In the genomic region with DNA sequence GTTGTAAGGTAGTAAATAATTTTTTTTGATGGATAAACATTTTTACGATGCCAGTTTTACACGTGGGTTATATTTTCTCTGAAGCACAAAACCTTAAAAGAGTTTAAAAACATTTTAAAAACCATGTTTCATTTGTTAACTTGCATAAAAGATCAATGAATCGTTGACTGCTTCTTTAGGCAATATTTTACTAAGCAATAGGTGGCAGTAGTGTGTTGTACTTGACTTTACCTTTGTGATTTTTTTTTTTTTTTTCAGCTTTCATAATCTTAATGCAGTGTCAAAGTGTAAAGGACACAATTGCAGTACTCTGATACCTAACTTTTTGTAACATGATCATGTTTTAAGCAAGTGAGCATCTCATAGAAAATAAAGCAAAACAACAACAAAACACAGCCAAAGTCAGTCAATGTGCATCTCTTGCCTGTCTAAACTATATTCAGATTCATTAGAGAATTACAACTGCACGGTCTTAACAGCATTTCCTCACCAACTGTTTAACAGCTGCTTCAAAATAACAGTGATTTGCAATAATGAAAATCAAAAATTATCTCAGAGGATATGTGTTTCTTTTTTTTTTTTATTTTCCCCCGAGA, we compare ENCODE assay signal across 10 cellular contexts. TPM values are rescaled to one million over a fixed set of nuclear protein-coding genes. Genes with fewer than 3 reads are reported as not detected.
A peak's percentile ranks its signal among the peaks of the same experiment; 100 is the strongest.
DNase-seq lines count a peak whose midpoint lies in the region; ATAC-seq and TF ChIP-seq lines count a peak whose summit lies in the region.
"Had no signal": no experiment of that assay in that cellular context is flagged by ENCODE, and none has a peak within 500 bp of the region (broad histone marks: within the 10 kb centered on the region; RNA-seq: fewer than 3 reads in every experiment).

No MANE protein-coding gene starts in this region.

- intact Hi-C loops in IMR-90 (cut with micrococcal nuclease) = loop anchor here (1.0 to 5.0 kb wide), 4 partner anchors 474 to 780 kb away; no protein-coding TSS in a partner anchor
- intact Hi-C loops in uterus (cut with DNase I; ENCODE audit: low total_unique reads) = no loop called here

- ATAC-seq in IMR-90 (ENCODE audit: low read depth) (peak; percentile 54; the same call in 1 of the 2 replicates), RWPE2 (ENCODE audit: low read depth) (no peak), GM19455 (IDR thresholded peaks at IDR 0.05; ENCODE audit: unreplicated experiment) (no peak)

- H2BK15ac ChIP-seq in IMR-90 (ENCODE audit: low read depth, low read length) = no peak overlapping the region

- no CpG with 5 or more reads among the region's 5 CpGs for WGBS in IMR-90 (ENCODE audit: extremely low coverage in 2 of 2, insufficient read length in 1 of 2), 2 experiments
- WGBS in suprapubic skin = 53% methylated on average over 5 of the region's 5 CpGs

- H3K4ac ChIP-seq in IMR-90 (ENCODE audit: low read depth, low read length) = no peak overlapping the region

- no peak overlapping the region for H4K5ac ChIP-seq in IMR-90 (ENCODE audit: low read depth, low read length)

- H3K9me3 ChIP-seq in IMR-90 (ENCODE audit: control insufficient read depth, insufficient read depth, low read length) (no peaks in the 10 kb centered on the region), RWPE2 (ENCODE audit: severe bottlenecking) (no peaks in the 10 kb centered on the region), uterus (no peaks in the 10 kb centered on the region), suprapubic skin (peaks cover 7% of the 10 kb centered on the region)

- no peak overlapping the region for H3K4me3 ChIP-seq in IMR-90 (ENCODE audit: insufficient read depth, low read depth, low read length)
- no peak overlapping the region for H3K4me3 ChIP-seq in RWPE2 (ENCODE audit: severe bottlenecking)
- no peak overlapping the region for H3K4me3 ChIP-seq in uterus
- no peak overlapping the region for H3K4me3 ChIP-seq in suprapubic skin
- H3K4me3 ChIP-seq: BLaER1 treated with 17β-estradiol and CSF1 and Interleukin-3, amounts not matched to agents 10 nM and 100 nM had no signal

- DNase-seq in NCI-H2107 treated with DMSO at 0.1 percent for 48 hours (lab: John Stamatoyannopoulos, UW; ENCODE audit: unreplicated experiment) (peak; percentile 23), NCI-H2107 (lab: John Stamatoyannopoulos, UW) (no peak), IMR-90 (peak; percentile 22), RWPE2 (ENCODE audit: low spot score) (no peak), germinal center (ENCODE audit: low spot score) (peak; percentile 3), uterus (no peak), suprapubic skin (ENCODE audit: low spot score in 2 of 2) (no peak)

- H2BK5ac ChIP-seq in IMR-90 (ENCODE audit: low read depth, low read length, poor library complexity, severe bottlenecking) = no peak overlapping the region

- no peak overlapping the region for H2AK5ac ChIP-seq in IMR-90 (ENCODE audit: low read depth, low read length)

- H3K36me3 ChIP-seq in IMR-90 (ENCODE audit: control insufficient read depth, insufficient read depth, low read length) = no peaks in the 10 kb centered on the region
- H3K36me3 ChIP-seq in RWPE2 (ENCODE audit: low read depth) = peaks cover 3% of the 10 kb centered on the region; the same call in 1 of the 2 replicates
- H3K36me3 ChIP-seq in uterus = no peaks in the 10 kb centered on the region
- H3K36me3 ChIP-seq in suprapubic skin = peaks cover 6% of the 10 kb centered on the region

- peak; percentile 77 for TF ChIP-seq RAD21 in IMR-90 (IDR thresholded peaks at IDR 0.05; ENCODE audit: low read length)

- no peaks in the 10 kb centered on the region for H3K9me1 ChIP-seq in IMR-90 (ENCODE audit: insufficient read depth, low read length)

- no peaks in the 10 kb centered on the region; a peak in 2 of 4 replicates for H3K79me1 ChIP-seq in IMR-90 (ENCODE audit: low read depth in 1 of 2, low read length in 2 of 2)

- no peak for TF ChIP-seq EP300 in suprapubic skin (IDR thresholded peaks at IDR 0.05)

- no peaks in the 10 kb centered on the region for H3K27me3 ChIP-seq in IMR-90 (ENCODE audit: control insufficient read depth, insufficient read depth, low read length)
- H3K27me3 ChIP-seq in RWPE2 (ENCODE audit: insufficient read depth, poor library complexity, severe bottlenecking) = no peaks in the 10 kb centered on the region
- H3K27me3 ChIP-seq in uterus = no peaks in the 10 kb centered on the region
- no peaks in the 10 kb centered on the region for H3K27me3 ChIP-seq in suprapubic skin
- H3K27me3 ChIP-seq: BLaER1 treated with 17β-estradiol and CSF1 and Interleukin-3, amounts not matched to agents 10 nM and 100 nM had no signal

- dilution Hi-C loops in IMR-90 (cut with HindIII; ENCODE audit: low sequenced_read_pairs, unreplicated experiment) = no loop called here

- no peak overlapping the region for H3K9ac ChIP-seq in IMR-90 (ENCODE audit: low read depth, low read length)
- H3K9ac ChIP-seq: BLaER1 treated with 17β-estradiol and CSF1 and Interleukin-3, amounts not matched to agents 10 nM and 100 nM had no signal

- H3K56ac ChIP-seq in IMR-90 (ENCODE audit: extremely low read depth, insufficient read depth, low read length) = no peak overlapping the region

- H4K20me1 ChIP-seq in IMR-90 (ENCODE audit: insufficient read depth, low read length) = no peaks in the 10 kb centered on the region

- TF ChIP-seq POLR2A in IMR-90 (IDR thresholded peaks at IDR 0.05; ENCODE audit: low read depth, low read length) (no peak), uterus (IDR thresholded peaks at IDR 0.05) (no peak), suprapubic skin (IDR thresholded peaks at IDR 0.05) (no peak)

- H3K4me2 ChIP-seq in IMR-90 (ENCODE audit: low read depth, low read length) = no peak overlapping the region
- H3K4me2 ChIP-seq: BLaER1 treated with 17β-estradiol and CSF1 and Interleukin-3, amounts not matched to agents 10 nM and 100 nM had no signal

- BruUV-seq in IMR-90 (replicated peaks; lab: Mats Ljungman, UMichigan) = no TSS peak

- H3K4me1 ChIP-seq in IMR-90 (ENCODE audit: control insufficient read depth, insufficient read depth, low read length) = no peaks in the 10 kb centered on the region
- H3K4me1 ChIP-seq in RWPE2 (ENCODE audit: insufficient read depth, poor library complexity, severe bottlenecking) = no peaks in the 10 kb centered on the region
- no peaks in the 10 kb centered on the region for H3K4me1 ChIP-seq in uterus
- no peaks in the 10 kb centered on the region for H3K4me1 ChIP-seq in suprapubic skin

- H2AK9ac ChIP-seq in IMR-90 (replicated peaks; ENCODE audit: low read depth, low read length, poor library complexity) = no peak overlapping the region

- H2BK120ac ChIP-seq in IMR-90 (ENCODE audit: low read depth, low read length) = no peak overlapping the region

- CTCF ChIA-PET in IMR-90 (lab: Yijun Ruan, JAX) = interaction anchor here (0.5 to 1.2 kb wide), 6 partner anchors 18 to 600 kb away, joined by 3 to 4 read pairs (median 3); no protein-coding TSS in a partner anchor

- H3K27ac ChIP-seq in IMR-90 (ENCODE audit: insufficient read depth, low read length) (no peak overlapping the region), RWPE2 (ENCODE audit: poor library complexity, severe bottlenecking) (no peak overlapping the region), uterus (no peak overlapping the region), suprapubic skin (no peak overlapping the region)
- H3K27ac ChIP-seq: BLaER1 treated with 17β-estradiol and CSF1 and Interleukin-3, amounts not matched to agents 10 nM and 100 nM had no signal

- H2BK20ac ChIP-seq in IMR-90 (ENCODE audit: low read depth, low read length) = no peak overlapping the region

- no peak overlapping the region for H3K18ac ChIP-seq in IMR-90 (ENCODE audit: low read depth, low read length)

- H4K8ac ChIP-seq in IMR-90 (ENCODE audit: low read depth in 2 of 2, low read length in 2 of 2) = no peak overlapping the region

- H2AFZ ChIP-seq in IMR-90 (replicated peaks; ENCODE audit: low read length, poor library complexity) = no peak overlapping the region

- in situ Hi-C loops in IMR-90 (cut with MboI; ENCODE audit: low sequenced_read_pairs) = loop anchor here (10.0 kb wide), 1 partner anchor 477 kb away; no protein-coding TSS in a partner anchor

- H3K23ac ChIP-seq in IMR-90 (ENCODE audit: low read depth, low read length) = no peak overlapping the region

- POLR2A ChIA-PET in IMR-90 (lab: Charles Lee; ENCODE audit: unreplicated experiment) = no interaction called here

- peak; percentile 74 for TF ChIP-seq CTCF in IMR-90 (conservative IDR thresholded peaks at IDR 0.05; ENCODE audit: low read depth, low read length)
- peak; percentile 80 for TF ChIP-seq CTCF in RWPE2 (IDR thresholded peaks at IDR 0.05; ENCODE audit: poor library complexity, severe bottlenecking)
- peak; percentile 21 to 30 (median 27) for TF ChIP-seq CTCF in uterus (IDR thresholded peaks at IDR 0.05)
- TF ChIP-seq CTCF in suprapubic skin (IDR thresholded peaks at IDR 0.05) = peak in 1 of 2 donors; percentile 7

- no peak overlapping the region for H3K14ac ChIP-seq in IMR-90 (replicated peaks; ENCODE audit: low read depth, low read length)

- H4K91ac ChIP-seq in IMR-90 (ENCODE audit: insufficient read depth, low read depth, low read length) = no peak overlapping the region

TF ChIP-seq in IMR-90, 13 proteins besides CTCF, POLR2A, EP300 and RAD21:
- TF ChIP-seq FOS (IDR thresholded peaks at IDR 0.05; ENCODE audit: low read depth, low read length) = no peak
- TF ChIP-seq MXI1 (IDR thresholded peaks at IDR 0.05; ENCODE audit: borderline replicate concordance, low read depth, low read length) = no peak
- TF ChIP-seq SMC3 (IDR thresholded peaks at IDR 0.05; ENCODE audit: low read depth, low read length) = peak; percentile 70; the same call in 1 of the 2 replicates
- TF ChIP-seq CEBPB (IDR thresholded peaks at IDR 0.05; ENCODE audit: low read depth, low read length) = no peak
TF ChIP-seq in IMR-90: peak in this region for 1.

RNA-seq across cellular contexts. Expression of a gene that starts 27.7 kb away (rescaled TPM):
- total RNA-seq in IMR-90 (2012; rRNA removed) (8.2 and 16.1 TPM in 2 replicates), uterus (10 to 100 TPM; 19.6 to 33.9 (median 23.0) TPM), suprapubic skin (10 to 100 TPM in 3 of 4 donors, 1 to 10 TPM in 1; 7.8 to 26.9 (median 16.3) TPM)
- 8.1 and 8.9 TPM in 2 replicates for polyA plus RNA-seq in IMR-90 (2012; rRNA removed)
- 1.5 and 2.4 TPM in 2 replicates for polyA plus RNA-seq in IMR-90 (2012; cell fraction: cytosol; rRNA removed)
- polyA plus RNA-seq in IMR-90 (2012; cell fraction: nucleus; rRNA removed; ENCODE audit: low replicate concordance) = 4.2 and 17.0 TPM in 2 replicates

RNA-seq across cellular contexts. Expression of a gene that starts 27.8 kb away (rescaled TPM):
- total RNA-seq in IMR-90 (2012; rRNA removed) (under 0.01 TPM in 1 of 2 replicates, not detected in the other), uterus (1 to 10 TPM in 2 of 4 donors, under 1 TPM in 2; 0.26 to 8.0 (median 1.5) TPM), suprapubic skin (1 to 10 TPM in 1 of 4 donors, under 1 TPM in 1, not detected in 2; 0.34 to 2.7 TPM)
- not detected in 2 replicates for polyA plus RNA-seq in IMR-90 (2012; rRNA removed)
- polyA plus RNA-seq in IMR-90 (2012; cell fraction: cytosol; rRNA removed) = 0.03 TPM in 1 of 2 replicates, not detected in the other
- polyA plus RNA-seq in IMR-90 (2012; cell fraction: nucleus; rRNA removed; ENCODE audit: low replicate concordance) = not detected in 2 replicates
- total RNA-seq: skeletal muscle tissue had no signal

Comparison
In these comparisons a context has a peak if more than half of its experiments do, and no peak if none do; other contexts are left out.
1. DNase-seq: peak in NCI-H2107 treated with DMSO at 0.1 percent for 48 hours (single experiment), IMR-90 (single experiment) and germinal center (single experiment); none in NCI-H2107 (single experiment), RWPE2 (single experiment), uterus (0 of 2) and suprapubic skin (0 of 2).